Comparison of ENCODE assay signal across 25 cellular contexts in genomic region chr4:21363701-21364100, GRCh38.
"Had no signal": no experiment of that assay in that cellular context is flagged by ENCODE, and none has a peak within 500 bp of the region (broad histone marks: within the 10 kb centered on the region; RNA-seq: fewer than 3 reads in every experiment).

No MANE protein-coding gene starts in this region.

- H3K27me3 ChIP-seq: dorsolateral prefrontal cortex, esophagus muscularis mucosa, foreskin keratinocyte, gastroesophageal sphincter, heart left ventricle, hepatocyte had no signal

- DNase-seq: dermis blood vessel endothelial cell; dorsolateral prefrontal cortex; effector CD4-positive, alpha-beta T cell; effector memory CD4-positive, alpha-beta T cell; foreskin keratinocyte; heart left ventricle; hypothalamus; immature natural killer cell; islet precursor cell; kidney; kidney glomerular epithelial cell; left colon; left ventricle myocardium superior; mammary epithelial cell; mucosa of descending colon; naive B cell; naive thymus-derived CD8-positive, alpha-beta T cell had no signal

- H3K4me1 Mint-ChIP-seq: immature natural killer cell; memory B cell; mesothelial cell of epicardium; naive B cell; naive thymus-derived CD8-positive, alpha-beta T cell had no signal

- H3K4me3 ChIP-seq: coronary artery, dorsolateral prefrontal cortex, esophagus muscularis mucosa, gastroesophageal sphincter, heart left ventricle, hepatocyte, lung, mucosa of descending colon had no signal

- H3K27ac Mint-ChIP-seq: immature natural killer cell; memory B cell; mesothelial cell of epicardium; naive thymus-derived CD8-positive, alpha-beta T cell had no signal

- H3K79me2 ChIP-seq: hepatocyte had no signal

- H3K9me3 ChIP-seq: esophagus muscularis mucosa, gastroesophageal sphincter, mucosa of descending colon had no signal

- H3K4me3 Mint-ChIP-seq: immature natural killer cell; memory B cell; mesothelial cell of epicardium; naive B cell; naive thymus-derived CD8-positive, alpha-beta T cell had no signal

- H3K4me1 ChIP-seq: esophagus muscularis mucosa, foreskin keratinocyte, gastroesophageal sphincter, heart left ventricle had no signal

- H3K27ac ChIP-seq: coronary artery, dorsolateral prefrontal cortex, esophagus muscularis mucosa, foreskin keratinocyte, gastroesophageal sphincter, heart left ventricle, hepatocyte had no signal

- H3K9me3 Mint-ChIP-seq: mesothelial cell of epicardium had no signal

- H3K27me3 Mint-ChIP-seq: memory B cell; naive B cell; naive thymus-derived CD8-positive, alpha-beta T cell had no signal

- H3K4me2 ChIP-seq: hepatocyte had no signal

- H3K36me3 Mint-ChIP-seq: immature natural killer cell, memory B cell, mesothelial cell of epicardium, naive B cell had no signal

- H3K36me3 ChIP-seq: esophagus muscularis mucosa, gastroesophageal sphincter, heart left ventricle had no signal

- ATAC-seq: foreskin keratinocyte; gastroesophageal sphincter; heart left ventricle; left colon; left lobe of liver; left ventricle myocardium superior; mucosa of descending colon; naive thymus-derived CD8-positive, alpha-beta T cell had no signal
